In genomic region chr6:39088331-39088730, GRCh38 we compare ENCODE assay signal across 1 cellular context.
A peak's percentile ranks its signal among the peaks of the same experiment; 100 is the strongest.
TF ChIP-seq lines count a peak whose summit lies in the region.

No MANE protein-coding gene starts in this region.

TF ChIP-seq in HepG2, 621 proteins besides CTCF, POLR2A, EP300 and RAD21 (continued from another document):
- TF ChIP-seq REST (IDR thresholded peaks at IDR 0.05; ENCODE audit: borderline replicate concordance in 1 of 2, low read depth in 1 of 2, low read length in 2 of 2) (peak; percentile 50 to 93), MIER2 (CRISPR knock-in tag; IDR thresholded peaks at IDR 0.05) (peak; percentile 94), EHMT2 (IDR thresholded peaks at IDR 0.05; ENCODE audit: borderline replicate concordance, low read depth, low read length) (peak; percentile 59; the same call in 1 of the 2 replicates), ZBTB20 (CRISPR knock-in tag; IDR thresholded peaks at IDR 0.05; ENCODE audit: borderline replicate concordance, low read depth) (no peak), DDIT3 (CRISPR knock-in tag; IDR thresholded peaks at IDR 0.05) (no peak), WIZ (CRISPR knock-in tag; IDR thresholded peaks at IDR 0.05) (peak; percentile 65; the same call in 1 of the 2 replicates)
